ENCODE assay signal across 8 cellular contexts in genomic region chr19:1437609-1438008, GRCh38. TPM values are rescaled to one million over a fixed set of nuclear protein-coding genes. Genes with fewer than 3 reads are reported as not detected.
DNase-seq lines count a peak whose midpoint lies in the region; ATAC-seq and TF ChIP-seq lines count a peak whose summit lies in the region.

No MANE protein-coding gene starts in this region.

- TF ChIP-seq CTCF in nephron (IDR thresholded peaks at IDR 0.05; ENCODE audit: unreplicated experiment in 3 of 3), result no peak

- H3K27ac ChIP-seq in CD4-positive, alpha-beta memory T cell (ENCODE audit: low read depth, low read length), result no peak overlapping the region

- POLR2A ChIA-PET in CD4-positive, alpha-beta memory T cell (lab: Charles Lee; ENCODE audit: partially characterized antibody), result interaction anchor here (0.8 to 2.1 kb wide), 5 partner anchors 28 to 168 kb away, joined by 3 to 12 read pairs (median 3); partner anchors contain the start of genes CIRBP and PCSK4

- H3K27me3 Mint-ChIP-seq in CD4-positive, alpha-beta memory T cell, result no peaks in the 10 kb centered on the region
- H3K27me3 Mint-ChIP-seq in IgD-negative memory B cell, result peaks cover 2% of the 10 kb centered on the region
- no peaks in the 10 kb centered on the region for H3K27me3 Mint-ChIP-seq in central memory CD8-positive, alpha-beta T cell
- no peaks in the 10 kb centered on the region for H3K27me3 Mint-ChIP-seq in nephron (ENCODE audit: low read depth)

- H3K36me3 Mint-ChIP-seq in CD4-positive, alpha-beta memory T cell, result peaks cover 28 to 48% of the 10 kb centered on the region in 2 donors
- H3K36me3 Mint-ChIP-seq in IgD-negative memory B cell, result peaks cover 6% of the 10 kb centered on the region
- peaks cover 61% of the 10 kb centered on the region for H3K36me3 Mint-ChIP-seq in central memory CD8-positive, alpha-beta T cell (ENCODE audit: insufficient read depth)
- H3K36me3 Mint-ChIP-seq in nephron (ENCODE audit: low read depth), result peaks cover 36% of the 10 kb centered on the region

- H3K27me3 ChIP-seq in CD4-positive, alpha-beta memory T cell (ENCODE audit: insufficient read depth, low read length), result no peaks in the 10 kb centered on the region

- peak overlapping the region in 1 of 2 donors; percentile 79 for H3K4me3 ChIP-seq in CD4-positive, alpha-beta memory T cell (ENCODE audit: low read length in 2 of 2)

- peaks cover 29% of the 10 kb centered on the region for H3K4me1 ChIP-seq in CD4-positive, alpha-beta memory T cell (ENCODE audit: insufficient read depth, low read length)

- H3K9me3 Mint-ChIP-seq in CD4-positive, alpha-beta memory T cell, result peaks cover 0 to 5% (median 0%) of the 10 kb centered on the region in 8 donors
- no peaks in the 10 kb centered on the region for H3K9me3 Mint-ChIP-seq in IgD-negative memory B cell
- H3K9me3 Mint-ChIP-seq in central memory CD8-positive, alpha-beta T cell, result no peaks in the 10 kb centered on the region
- H3K9me3 Mint-ChIP-seq in nephron, result no peaks in the 10 kb centered on the region

- peaks cover 1 to 36% (median 19%) of the 10 kb centered on the region in 4 donors for H3K4me1 Mint-ChIP-seq in CD4-positive, alpha-beta memory T cell
- peaks cover 5 to 14% (median 10%) of the 10 kb centered on the region in 3 donors for H3K4me1 Mint-ChIP-seq in IgD-negative memory B cell
- peaks cover 17% of the 10 kb centered on the region for H3K4me1 Mint-ChIP-seq in central memory CD8-positive, alpha-beta T cell
- H3K4me1 Mint-ChIP-seq in nephron, result no peaks in the 10 kb centered on the region

- peak overlapping the region in 4 of 8 donors; percentile 17 to 99 (median 98) for H3K4me3 Mint-ChIP-seq in CD4-positive, alpha-beta memory T cell
- H3K4me3 Mint-ChIP-seq in IgD-negative memory B cell (peak overlapping the region in 3 of 4 donors; percentile 16 to 98 (median 90)), nephron (peak overlapping the region; percentile 98 to 99 (median 99))
- no peak overlapping the region for H3K4me3 Mint-ChIP-seq in central memory CD8-positive, alpha-beta T cell

- DNase-seq in CD4-positive, alpha-beta memory T cell, result no peak
- DNase-seq in central memory CD8-positive, alpha-beta T cell (ENCODE audit: low spot score in 2 of 2), result no peak
- no peak for DNase-seq in glomerular visceral epithelial cell (ENCODE audit: extremely low spot score)
- no peak for DNase-seq in NCI-H748 (lab: John Stamatoyannopoulos, UW; ENCODE audit: unreplicated experiment)
- no peak for DNase-seq in stimulated activated CD8-positive, alpha-beta memory T cell treated with anti-CD3 and anti-CD28 coated beads, Interleukin-4, amount 100 ng/mL, for 48 hours

- ATAC-seq in central memory CD8-positive, alpha-beta T cell (replicated peaks; ENCODE audit: extremely low read depth, poor library complexity, severe bottlenecking), result no peak
- ATAC-seq in GM19328 (IDR thresholded peaks at IDR 0.05; ENCODE audit: unreplicated experiment), result no peak

- peaks cover 50% of the 10 kb centered on the region for H3K36me3 ChIP-seq in CD4-positive, alpha-beta memory T cell (ENCODE audit: insufficient read depth, low read length)

- intact Hi-C loops in CD4-positive, alpha-beta memory T cell (cut with micrococcal nuclease), result loop anchor here (1.0 kb wide), 3 partner anchors 30 to 162 kb away; partner anchors contain the start of genes DAZAP1, FAM174C and NDUFS7

- CTCF ChIA-PET in CD4-positive, alpha-beta memory T cell (lab: Charles Lee; ENCODE audit: partially characterized antibody), result interaction anchor here (0.7 to 1.8 kb wide), 5 partner anchors 10 to 71 kb away, joined by 3 to 9 read pairs (median 3); no protein-coding TSS in a partner anchor

- no peaks in the 10 kb centered on the region for H3K9me3 ChIP-seq in CD4-positive, alpha-beta memory T cell (ENCODE audit: control insufficient read depth in 1 of 2, low read length in 2 of 2)

- H3K27ac Mint-ChIP-seq in CD4-positive, alpha-beta memory T cell, result peak overlapping the region in 4 of 7 donors; percentile 67 to 99 (median 98)
- H3K27ac Mint-ChIP-seq in IgD-negative memory B cell (peak overlapping the region; percentile 92 to 99 (median 98)), nephron (peak overlapping the region; percentile 94 to 99 (median 98))
- H3K27ac Mint-ChIP-seq in central memory CD8-positive, alpha-beta T cell (ENCODE audit: low read depth), result peak overlapping the region; percentile 99

RNA-seq across cellular contexts. Expression of gene RPS15, which starts 0.6 kb away (rescaled TPM):
- 1,000 to 10,000 TPM; 1,715 to 1,828 TPM for total RNA-seq in CD4-positive, alpha-beta memory T cell
- 1,000 to 10,000 TPM; 2,575 to 2,757 TPM for polyA plus RNA-seq in CD4-positive, alpha-beta memory T cell
- polyA plus RNA-seq in IgD-negative memory B cell, result 3,226 TPM

RNA-seq across cellular contexts. Expression of gene APC2, which starts 12.3 kb away (rescaled TPM):
- not detected for total RNA-seq in CD4-positive, alpha-beta memory T cell
- not detected for polyA plus RNA-seq in CD4-positive, alpha-beta memory T cell
- 0.16 TPM for polyA plus RNA-seq in IgD-negative memory B cell

RNA-seq across cellular contexts. Expression of gene DAZAP1, which starts 30.2 kb away (rescaled TPM):
- 100 to 1,000 TPM; 143 to 152 TPM for total RNA-seq in CD4-positive, alpha-beta memory T cell
- 1 to 10 TPM; 2.5 to 9.1 TPM for polyA plus RNA-seq in CD4-positive, alpha-beta memory T cell
- polyA plus RNA-seq in IgD-negative memory B cell, result 7.2 TPM

RNA-seq across cellular contexts. Expression of gene GAMT, which starts 36.3 kb away (rescaled TPM):
- 10 to 100 TPM; 15.9 to 16.2 TPM for total RNA-seq in CD4-positive, alpha-beta memory T cell
- 10 to 100 TPM; 19.3 to 20.3 TPM for polyA plus RNA-seq in CD4-positive, alpha-beta memory T cell
- 14.3 TPM for polyA plus RNA-seq in IgD-negative memory B cell

RNA-seq across cellular contexts. Expression of gene C19orf25, which starts 41.4 kb away (rescaled TPM):
- total RNA-seq in CD4-positive, alpha-beta memory T cell, result 10 to 100 TPM; 68.8 to 79.8 TPM
- polyA plus RNA-seq in CD4-positive, alpha-beta memory T cell, result 10 to 100 TPM; 41.5 to 48.9 TPM
- polyA plus RNA-seq in IgD-negative memory B cell, result 51.1 TPM
